Comparison of ENCODE assay signal across 10 cellular contexts in the genomic region with DNA sequence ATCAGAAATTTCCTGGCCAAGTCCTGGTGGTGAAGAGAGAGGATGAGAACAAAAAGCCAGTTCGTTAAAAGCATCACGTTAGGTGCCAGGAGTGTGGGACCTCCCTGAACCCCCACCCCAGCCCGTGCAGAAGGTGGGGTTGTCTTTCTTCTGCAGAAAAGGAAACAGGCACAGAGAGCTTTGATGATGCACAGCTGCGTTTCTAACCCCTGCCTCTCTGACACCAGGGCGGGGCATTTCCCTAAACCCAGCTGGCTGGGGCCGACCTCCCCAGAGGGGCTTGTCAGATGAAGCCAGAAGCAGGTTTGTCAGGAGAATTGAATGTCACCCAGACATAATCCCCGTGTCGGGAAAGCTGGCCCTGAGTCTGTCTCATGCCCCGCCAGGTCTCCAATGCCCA.
DNase-seq lines count a peak whose midpoint lies in the region; ATAC-seq and TF ChIP-seq lines count a peak whose summit lies in the region.
"Had no signal": no experiment of that assay in that cellular context is flagged by ENCODE, and none has a peak within 500 bp of the region (broad histone marks: within the 10 kb centered on the region; RNA-seq: fewer than 3 reads in every experiment).

No MANE protein-coding gene starts in this region.

- ATAC-seq in HG03432 (IDR thresholded peaks at IDR 0.05; ENCODE audit: unreplicated experiment): peak; percentile 65
- ATAC-seq in naive thymus-derived CD4-positive, alpha-beta T cell: peak; percentile 78

- peaks cover 53 to 90% (median 84%) of the 10 kb centered on the region in 7 donors for H3K4me1 Mint-ChIP-seq in naive thymus-derived CD4-positive, alpha-beta T cell

- H3K9me3 ChIP-seq in naive thymus-derived CD4-positive, alpha-beta T cell (ENCODE audit: control insufficient read depth in 2 of 3, low read length in 3 of 3): no peaks in the 10 kb centered on the region
- H3K9me3 ChIP-seq: HAP-1, neutrophil had no signal

- DNase-seq in GM13977 (ENCODE audit: low spot score): peak; percentile 55
- peak; percentile 46 for DNase-seq in activated T-cell treated with anti-CD3 and anti-CD28 coated beads for 4 hours
- peak in 8 of 9 donors; percentile 33 to 58 (median 48) for DNase-seq in naive thymus-derived CD4-positive, alpha-beta T cell
- DNase-seq in NCI-H2107 (lab: John Stamatoyannopoulos, UW): no peak
- no peak for DNase-seq in foreskin melanocyte
- no peak for DNase-seq in NCI-H446 (lab: John Stamatoyannopoulos, UW)
- DNase-seq in ACHN: no peak

- H3K27me3 ChIP-seq in naive thymus-derived CD4-positive, alpha-beta T cell (ENCODE audit: control insufficient read depth in 2 of 2, insufficient read depth in 2 of 2, low read length in 2 of 2): no peaks in the 10 kb centered on the region
- H3K27me3 ChIP-seq: neutrophil had no signal

- in situ Hi-C loops in GM13977 (cut with MboI; ENCODE audit: low pct_unique_long_range_greater_than_20kb, low sequenced_read_pairs, unreplicated experiment) (no loop called here), ACHN (cut with HindIII; ENCODE audit: low pct_ligation_motif_present, low pct_unique_long_range_greater_than_20kb, low sequenced_read_pairs) (no loop called here)

- POLR2A ChIA-PET in naive thymus-derived CD4-positive, alpha-beta T cell (lab: Charles Lee): interaction anchor here (1.1 to 3.0 kb wide), 5 partner anchors 9 to 225 kb away, joined by 3 to 20 read pairs (median 8); no protein-coding TSS in a partner anchor

- peaks cover 0 to 10% (median 0%) of the 10 kb centered on the region in 5 donors for H3K36me3 Mint-ChIP-seq in naive thymus-derived CD4-positive, alpha-beta T cell

- intact Hi-C loops in naive thymus-derived CD4-positive, alpha-beta T cell (cut with micrococcal nuclease): loop anchor here (1.0 to 5.0 kb wide), 6 partner anchors 9 to 363 kb away; no protein-coding TSS in a partner anchor

- H3K27ac ChIP-seq in naive thymus-derived CD4-positive, alpha-beta T cell (ENCODE audit: low read depth, low read length): peak overlapping the region; percentile 62
- H3K27ac ChIP-seq: neutrophil had no signal

- no peaks in the 10 kb centered on the region for H3K36me3 ChIP-seq in naive thymus-derived CD4-positive, alpha-beta T cell (ENCODE audit: control insufficient read depth in 2 of 3, insufficient read depth in 3 of 3, low read length in 3 of 3)
- H3K36me3 ChIP-seq: HAP-1, neutrophil had no signal

- no peaks in the 10 kb centered on the region for H3K9me3 Mint-ChIP-seq in naive thymus-derived CD4-positive, alpha-beta T cell

- H3K27me3 Mint-ChIP-seq in naive thymus-derived CD4-positive, alpha-beta T cell: no peaks in the 10 kb centered on the region

- peak overlapping the region; percentile 25 for H3K4me3 ChIP-seq in naive thymus-derived CD4-positive, alpha-beta T cell (ENCODE audit: low read length)
- H3K4me3 ChIP-seq: HAP-1 had no signal

- H3K4me3 Mint-ChIP-seq in naive thymus-derived CD4-positive, alpha-beta T cell: peak overlapping the region; percentile 70 to 86 (median 80)

- H3K27ac Mint-ChIP-seq in naive thymus-derived CD4-positive, alpha-beta T cell: peak overlapping the region; percentile 53 to 93 (median 85)

- H3K4me1 ChIP-seq in naive thymus-derived CD4-positive, alpha-beta T cell (ENCODE audit: control insufficient read depth in 2 of 2, insufficient read depth in 2 of 2, low read length in 2 of 2): peaks cover 45 to 57% of the 10 kb centered on the region in 2 donors
- H3K4me1 ChIP-seq: HAP-1 had no signal

- no peak for TF ChIP-seq CTCF in GM13977 (IDR thresholded peaks at IDR 0.05; ENCODE audit: extremely low read depth, insufficient read depth, missing control alignments)

- CTCF ChIA-PET in naive thymus-derived CD4-positive, alpha-beta T cell (lab: Charles Lee): interaction anchor here (0.7 to 1.5 kb wide), 4 partner anchors 8 to 98 kb away, joined by 3 read pairs; no protein-coding TSS in a partner anchor

Comparison
In these comparisons a context has a peak if more than half of its experiments do, and no peak if none do; other contexts are left out.
1. DNase-seq: peak in GM13977 (single experiment), activated T-cell treated with anti-CD3 and anti-CD28 coated beads for 4 hours (single experiment) and naive thymus-derived CD4-positive, alpha-beta T cell (8 of 9); none in NCI-H2107 (single experiment), foreskin melanocyte (single experiment), NCI-H446 (0 of 2) and ACHN (single experiment).